8 cellular contexts compared by ENCODE assay signal in the genomic region with DNA sequence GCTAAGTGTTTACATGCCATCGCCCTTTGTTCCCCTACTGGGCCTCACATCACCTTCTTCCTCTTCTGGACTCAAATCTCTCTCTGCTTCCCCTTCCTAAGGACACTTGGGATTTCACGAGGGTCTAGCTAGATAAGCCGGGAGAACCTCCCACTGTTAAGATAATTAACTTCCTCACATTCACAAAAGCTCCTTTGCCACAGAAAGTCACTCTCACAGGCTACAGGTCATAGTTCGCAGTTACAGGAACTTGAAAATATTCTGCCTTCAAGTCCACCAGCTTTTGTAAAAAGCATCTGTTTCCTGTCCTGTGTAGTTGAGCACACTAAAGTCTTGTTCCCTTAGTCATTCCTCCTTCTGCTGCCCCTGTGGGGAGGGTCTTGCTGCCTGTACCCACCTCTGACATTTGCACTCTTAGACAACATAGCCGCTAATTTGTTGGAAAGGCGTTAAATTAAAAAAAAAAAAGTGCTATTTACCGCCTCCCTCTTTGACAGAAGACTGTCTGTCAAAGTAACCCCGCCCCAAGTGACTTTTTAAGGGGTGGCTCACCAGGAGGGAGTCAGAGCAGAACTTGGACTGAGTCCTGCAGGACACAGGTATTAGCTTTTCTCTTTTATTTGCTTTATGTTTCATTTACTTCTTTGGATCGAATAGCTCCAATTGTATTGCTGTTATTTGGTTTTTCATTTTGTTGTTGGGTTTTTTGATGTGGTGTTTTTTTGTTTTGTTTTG. TPM values are rescaled to one million over a fixed set of nuclear protein-coding genes. Genes with fewer than 3 reads are reported as not detected.
DNase-seq lines count a peak whose midpoint lies in the region; ATAC-seq and TF ChIP-seq lines count a peak whose summit lies in the region.

No MANE protein-coding gene starts in this region.

- peak overlapping the region; percentile 93 to 100 for H3K4me3 Mint-ChIP-seq in activated T-cell treated with anti-CD3 and anti-CD28 coated beads, Interleukin-2, amount 50 U/mL, for 72 hours

- DNase-seq in NAMALWA (ENCODE audit: low spot score): peak; percentile 94
- DNase-seq in activated T-cell treated with anti-CD3 and anti-CD28 coated beads, Interleukin-2, amount 50 U/mL, for 72 hours: peak; percentile 85 to 87
- DNase-seq in left kidney (ENCODE audit: low read depth, low spot score): peak; percentile 26
- peak; percentile 66 for DNase-seq in stimulated activated naive CD4-positive, alpha-beta T cell treated with Interleukin-2 at 50 U/mL for 16 hours (lab: John Stamatoyannopoulos, UW)
- no peak for DNase-seq in DMS79 treated with DMSO at 0.1 percent for 48 hours (lab: John Stamatoyannopoulos, UW)
- no peak for DNase-seq in ovary

- H3K36me3 Mint-ChIP-seq in activated T-cell treated with anti-CD3 and anti-CD28 coated beads, Interleukin-2, amount 50 U/mL, for 72 hours (ENCODE audit: insufficient read depth in 2 of 2): peaks cover 19 to 41% of the 10 kb centered on the region in 2 donors

- no peaks in the 10 kb centered on the region for H3K27me3 Mint-ChIP-seq in activated T-cell treated with anti-CD3 and anti-CD28 coated beads, Interleukin-2, amount 50 U/mL, for 72 hours (ENCODE audit: low read depth)

- H3K9me3 ChIP-seq in ovary: no peaks in the 10 kb centered on the region

- TF ChIP-seq CTCF in ovary (IDR thresholded peaks at IDR 0.05): no peak

- 30 to 33% (median 32%) methylated on average over 9 of the region's 9 CpGs for WGBS in ovary, 3 donors

- peak; percentile 76 to 81 for ATAC-seq in activated T-cell treated with anti-CD3 and anti-CD28 coated beads, Interleukin-2, amount 50 U/mL, for 72 hours (replicated peaks in 1 of 2)
- ATAC-seq in GM21717 (IDR thresholded peaks at IDR 0.05; ENCODE audit: unreplicated experiment): no peak

- no peaks in the 10 kb centered on the region for H3K27me3 ChIP-seq in ovary

- no peak for TF ChIP-seq EP300 in ovary (IDR thresholded peaks at IDR 0.05)

- H3K27ac ChIP-seq in ovary: no peak overlapping the region

- no peaks in the 10 kb centered on the region for H3K36me3 ChIP-seq in ovary

- H3K27ac Mint-ChIP-seq in activated T-cell treated with anti-CD3 and anti-CD28 coated beads, Interleukin-2, amount 50 U/mL, for 72 hours: peak overlapping the region; percentile 99

- TF ChIP-seq POLR2A in GM19099 (IDR thresholded peaks at IDR 0.05; ENCODE audit: extremely low read depth, insufficient read length, low read depth) (peak; percentile 98), ovary (IDR thresholded peaks at IDR 0.05) (no peak)

- no peak overlapping the region for H3K4me3 ChIP-seq in ovary

- intact Hi-C loops in ovary (cut with DNase I): no loop called here

- H3K4me1 Mint-ChIP-seq in activated T-cell treated with anti-CD3 and anti-CD28 coated beads, Interleukin-2, amount 50 U/mL, for 72 hours (ENCODE audit: low read depth): peaks cover 79% of the 10 kb centered on the region

- no peaks in the 10 kb centered on the region for H3K9me3 Mint-ChIP-seq in activated T-cell treated with anti-CD3 and anti-CD28 coated beads, Interleukin-2, amount 50 U/mL, for 72 hours

- no peaks in the 10 kb centered on the region for H3K4me1 ChIP-seq in ovary (ENCODE audit: insufficient read depth)

RNA-seq across cellular contexts. Expression of a gene that starts 26.8 kb away (rescaled TPM):
- 10 to 100 TPM; 38.4 to 41.7 TPM for total RNA-seq in activated T-cell treated with anti-CD3 and anti-CD28 coated beads, Interleukin-2, amount 50 U/mL, for 72 hours
- total RNA-seq in ovary: 1 to 10 TPM in 3 of 7 donors, under 1 TPM in 2, not detected in 2; 0.25 to 1.8 (median 1.1) TPM
- polyA plus RNA-seq in ovary: 10 to 100 TPM in 1 of 2 donors, 1 to 10 TPM in 1; 3.0 to 11.4 TPM

Comparison
In these comparisons a context has a peak if more than half of its experiments do, and no peak if none do; other contexts are left out.
1. DNase-seq: peak in NAMALWA (single experiment), activated T-cell treated with anti-CD3 and anti-CD28 coated beads, Interleukin-2, amount 50 U/mL, for 72 hours (2 of 2), left kidney (single experiment) and stimulated activated naive CD4-positive, alpha-beta T cell treated with Interleukin-2 at 50 U/mL for 16 hours (single experiment); none in DMS79 treated with DMSO at 0.1 percent for 48 hours (single experiment) and ovary (0 of 5).
2. RNA of a gene that starts 26.8 kb away (total RNA-seq): 38.4 to 41.7 TPM in activated T-cell treated with anti-CD3 and anti-CD28 coated beads, Interleukin-2, amount 50 U/mL, for 72 hours; 0.25 to 1.8 TPM in ovary; every median in the first group is over 10 times any median in the second.